Comparison of ENCODE assay signal across 13 cellular contexts in genomic region chr2:200310545-200310971, GRCh38. TPM values are rescaled to one million over a fixed set of nuclear protein-coding genes. Genes with fewer than 3 reads are reported as not detected.
DNase-seq lines count a peak whose midpoint lies in the region; ATAC-seq and TF ChIP-seq lines count a peak whose summit lies in the region.
"Had no signal": no experiment of that assay in that cellular context is flagged by ENCODE, and none has a peak within 500 bp of the region (broad histone marks: within the 10 kb centered on the region; RNA-seq: fewer than 3 reads in every experiment).

No MANE protein-coding gene starts in this region.

- no peak overlapping the region for H3K4me3 ChIP-seq in foreskin fibroblast (ENCODE audit: low read depth in 1 of 2, low read length in 2 of 2)
- H3K4me3 ChIP-seq in psoas muscle = no peak overlapping the region

- H3K36me3 Mint-ChIP-seq in WTC11 = peaks cover 2% of the 10 kb centered on the region; the same call in 1 of the 2 replicates

- ATAC-seq in WTC11 = no peak
- no peak for ATAC-seq in psoas muscle
- ATAC-seq in HG02610 (IDR thresholded peaks at IDR 0.05; ENCODE audit: unreplicated experiment) = no peak
- no peak for ATAC-seq in HG03108 (IDR thresholded peaks at IDR 0.05; ENCODE audit: unreplicated experiment)
- ATAC-seq: activated CD8-positive, alpha-beta T cell treated with anti-CD3 and anti-CD28 coated beads for 36 hours had no signal

- peak overlapping the region; percentile 91 for H3K27ac ChIP-seq in psoas muscle

- no peaks in the 10 kb centered on the region; the same call in 1 of the 2 replicates for H3K27me3 Mint-ChIP-seq in WTC11 (ENCODE audit: low read depth)

- H3K27me3 ChIP-seq in psoas muscle (ENCODE audit: insufficient read depth in 3 of 3, low read length in 2 of 3) = no peaks in the 10 kb centered on the region

- peak overlapping the region; percentile 86 for H3K27ac Mint-ChIP-seq in WTC11
- H3K27ac Mint-ChIP-seq: activated CD8-positive, alpha-beta T cell treated with anti-CD3 and anti-CD28 coated beads for 36 hours had no signal

- 34 to 59% (median 39%) methylated on average over 2 of the region's 2 CpGs for WGBS in psoas muscle, 3 donors

- H3K36me3 ChIP-seq in psoas muscle (ENCODE audit: insufficient read depth in 1 of 2, low read depth in 1 of 2) = no peaks in the 10 kb centered on the region

- peaks cover 75% of the 10 kb centered on the region for H3K4me1 Mint-ChIP-seq in WTC11

- peak overlapping the region; percentile 51 for H3K4me3 Mint-ChIP-seq in WTC11
- H3K4me3 Mint-ChIP-seq: activated CD8-positive, alpha-beta T cell treated with anti-CD3 and anti-CD28 coated beads for 36 hours had no signal

- intact Hi-C loops in psoas muscle (cut with DNase I) (no loop called here), posterior vena cava (cut with DNase I) (no loop called here)

- H3K9me3 ChIP-seq in psoas muscle = no peaks in the 10 kb centered on the region

- POLR2A ChIA-PET in WTC11 (lab: Charles Lee) = no interaction called here

- DNase-seq in HCEC 1CT = peak; percentile 64
- DNase-seq in WTC11 (ENCODE audit: low spot score) = no peak
- DNase-seq in foreskin fibroblast = peak; percentile 56 to 69
- no peak for DNase-seq in psoas muscle
- DNase-seq in hypothalamus (lab: John Stamatoyannopoulos, UW) = no peak
- no peak for DNase-seq in posterior vena cava (ENCODE audit: low spot score)
- DNase-seq: activated CD8-positive, alpha-beta T cell treated with anti-CD3 and anti-CD28 coated beads for 36 hours; activated effector memory CD4-positive, alpha-beta T cell treated with anti-CD3 and anti-CD28 coated beads, Interleukin-2, amount 50 U/mL, for 16 hours; caudate nucleus; NCI-H1436 treated with DMSO at 0.1 percent for 48 hours; NCI-H524 treated with DMSO at 0.1 percent for 48 hours had no signal

- TF ChIP-seq CTCF in WTC11 (IDR thresholded peaks at IDR 0.05) = no peak
- no peak for TF ChIP-seq CTCF in foreskin fibroblast (IDR thresholded peaks at IDR 0.05; ENCODE audit: low read depth, low read length)
- TF ChIP-seq CTCF in psoas muscle (IDR thresholded peaks at IDR 0.05) = no peak

- H3K4me1 ChIP-seq in psoas muscle = peaks cover 73% of the 10 kb centered on the region

- H3K9me3 Mint-ChIP-seq in WTC11 = no peaks in the 10 kb centered on the region
- H3K9me3 Mint-ChIP-seq: activated CD8-positive, alpha-beta T cell treated with anti-CD3 and anti-CD28 coated beads for 36 hours had no signal

- CTCF ChIA-PET in WTC11 (lab: Charles Lee) = interaction anchor here (1.1 to 1.2 kb wide), 2 partner anchors 14 to 111 kb away, joined by 3 read pairs; no protein-coding TSS in a partner anchor

TF ChIP-seq in WTC11, 78 proteins besides CTCF, POLR2A, EP300 and RAD21:
- no peak for TF ChIP-seq ESRRA (CRISPR knock-in tag; IDR thresholded peaks at IDR 0.05; ENCODE audit: borderline replicate concordance)
- no peak for TF ChIP-seq IRF1 (CRISPR knock-in tag; IDR thresholded peaks at IDR 0.05)
- no peak for TF ChIP-seq NFYB (CRISPR knock-in tag; conservative IDR thresholded peaks at IDR 0.05; ENCODE audit: low read depth)
- TF ChIP-seq ZNF423 (CRISPR knock-in tag; IDR thresholded peaks at IDR 0.05) = no peak

RNA-seq across cellular contexts. Expression of gene SPATS2L, which starts 4.1 kb away (rescaled TPM):
- total RNA-seq in WTC11 (2021) = 103 to 112 TPM (median 111 TPM) in 3 replicates
- total RNA-seq in psoas muscle = 10 to 100 TPM; 34.2 to 60.2 (median 50.9) TPM
- polyA plus RNA-seq in psoas muscle = 100 to 1,000 TPM in 2 of 3 donors, 10 to 100 TPM in 1; 62.1 to 286 (median 172) TPM
- 10 to 100 TPM; 68.7 to 76.6 TPM for total RNA-seq in posterior vena cava

Comparison
In these comparisons a context has a peak if more than half of its experiments do, and no peak if none do; other contexts are left out.
1. DNase-seq: peak in HCEC 1CT (single experiment) and foreskin fibroblast (2 of 2); none in WTC11 (single experiment), psoas muscle (0 of 2), hypothalamus (0 of 51) and posterior vena cava (single experiment).